In the genomic region with DNA sequence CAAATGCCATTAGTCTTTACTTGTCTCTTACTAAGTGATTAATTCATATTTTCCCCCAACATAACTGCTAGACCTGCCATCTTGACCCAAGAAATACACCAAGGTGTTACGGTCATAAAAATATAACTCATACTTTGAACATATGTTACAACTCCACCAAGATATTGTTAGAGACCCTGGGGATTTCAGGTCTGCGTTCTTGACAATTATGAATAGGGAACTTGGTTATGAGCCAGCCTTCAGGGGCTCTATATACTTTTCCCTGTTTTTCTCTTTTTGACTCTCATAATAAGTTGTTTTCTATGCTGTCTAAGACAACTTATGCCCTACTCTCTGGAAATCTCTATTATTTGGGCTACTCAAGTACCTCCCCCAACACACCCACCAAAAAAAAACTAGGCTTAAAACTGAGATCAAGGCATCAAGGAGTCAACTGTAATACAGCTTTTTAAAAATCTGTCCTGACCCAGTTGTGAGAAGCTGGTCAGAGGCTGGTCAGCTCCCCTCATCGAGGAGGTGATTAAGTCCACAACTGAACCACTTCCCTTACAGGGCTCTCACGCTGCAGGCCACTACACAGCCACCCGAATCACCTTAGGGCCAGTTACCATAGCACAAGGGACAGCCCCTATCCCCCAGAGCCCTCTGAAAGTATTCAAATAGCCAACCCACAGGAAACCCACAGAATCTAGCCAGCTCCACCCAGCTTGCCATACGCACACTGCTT, we compare ENCODE assay signal across 11 cellular contexts. TPM values are rescaled to one million over a fixed set of nuclear protein-coding genes. Genes with fewer than 3 reads are reported as not detected.
DNase-seq lines count a peak whose midpoint lies in the region; ATAC-seq and TF ChIP-seq lines count a peak whose summit lies in the region.
"Had no signal": no experiment of that assay in that cellular context is flagged by ENCODE, and none has a peak within 500 bp of the region (broad histone marks: within the 10 kb centered on the region; RNA-seq: fewer than 3 reads in every experiment).

No MANE protein-coding gene starts in this region.

- no peak for TF ChIP-seq CTCF in endodermal cell (conservative IDR thresholded peaks at IDR 0.05)

- no peaks in the 10 kb centered on the region for H3K9me3 ChIP-seq in endodermal cell (ENCODE audit: control insufficient read depth, low read length)
- H3K9me3 ChIP-seq: stomach had no signal

- no peaks in the 10 kb centered on the region for H3K36me3 ChIP-seq in endodermal cell (ENCODE audit: control insufficient read depth, insufficient read depth, low read length)
- H3K36me3 ChIP-seq: stomach had no signal

- no peak overlapping the region for H3K9ac ChIP-seq in endodermal cell (ENCODE audit: extremely low read depth, low read length, poor library complexity, severe bottlenecking)

- peak; percentile 2 for DNase-seq in activated naive CD8-positive, alpha-beta T cell treated with anti-CD3 and anti-CD28 coated beads, Interleukin-2, amount 50 U/mL, for 24 hours
- DNase-seq in cerebellar cortex (ENCODE audit: low spot score) (no peak), endodermal cell (no peak), COLO668 (lab: John Stamatoyannopoulos, UW; ENCODE audit: unreplicated experiment) (no peak), DMS153 (lab: John Stamatoyannopoulos, UW) (no peak)
- DNase-seq: stomach had no signal

- no peak overlapping the region for H3K4me3 Mint-ChIP-seq in activated naive CD8-positive, alpha-beta T cell treated with anti-CD3 and anti-CD28 coated beads, Interleukin-2, amount 50 U/mL, for 24 hours
- H3K4me3 Mint-ChIP-seq in endodermal cell: no peak overlapping the region

- TF ChIP-seq POLR2A in GM18505 (IDR thresholded peaks at IDR 0.05; ENCODE audit: borderline replicate concordance, extremely low read depth, insufficient read depth, insufficient read length): no peak

- WGBS in endodermal cell (ENCODE audit: insufficient coverage in 1 of 2, insufficient read length in 1 of 2), 2 experiments: 92 to 96% methylated on average over 2 to 6 of the region's 6 CpGs

- H3K4me1 Mint-ChIP-seq in activated naive CD8-positive, alpha-beta T cell treated with anti-CD3 and anti-CD28 coated beads, Interleukin-2, amount 50 U/mL, for 24 hours: peaks cover 14% of the 10 kb centered on the region
- H3K4me1 Mint-ChIP-seq in endodermal cell: no peaks in the 10 kb centered on the region

- peaks cover 7% of the 10 kb centered on the region for H3K9me3 Mint-ChIP-seq in activated naive CD8-positive, alpha-beta T cell treated with anti-CD3 and anti-CD28 coated beads, Interleukin-2, amount 50 U/mL, for 24 hours
- H3K9me3 Mint-ChIP-seq in endodermal cell: peaks cover 18% of the 10 kb centered on the region

- ATAC-seq in GM18505 (IDR thresholded peaks at IDR 0.05; ENCODE audit: unreplicated experiment) (peak; percentile 100), GM21381 (IDR thresholded peaks at IDR 0.05; ENCODE audit: unreplicated experiment) (peak; percentile 99), HG03097 (IDR thresholded peaks at IDR 0.05; ENCODE audit: low FRiP score, unreplicated experiment) (peak; percentile 100)
- peak; percentile 54 for ATAC-seq in activated naive CD8-positive, alpha-beta T cell treated with anti-CD3 and anti-CD28 coated beads, Interleukin-2, amount 50 U/mL, for 24 hours

- no peaks in the 10 kb centered on the region for H3K4me1 ChIP-seq in endodermal cell (ENCODE audit: control insufficient read depth, insufficient read depth, low read length)
- H3K4me1 ChIP-seq: stomach had no signal

- peaks cover 3% of the 10 kb centered on the region for H3K36me3 Mint-ChIP-seq in activated naive CD8-positive, alpha-beta T cell treated with anti-CD3 and anti-CD28 coated beads, Interleukin-2, amount 50 U/mL, for 24 hours (ENCODE audit: low read depth)
- H3K36me3 Mint-ChIP-seq in endodermal cell (ENCODE audit: low read depth): peaks cover 5% of the 10 kb centered on the region

- no peak overlapping the region for H3K27ac Mint-ChIP-seq in activated naive CD8-positive, alpha-beta T cell treated with anti-CD3 and anti-CD28 coated beads, Interleukin-2, amount 50 U/mL, for 24 hours
- no peak overlapping the region for H3K27ac Mint-ChIP-seq in endodermal cell

- peaks cover 36% of the 10 kb centered on the region for H3K27me3 Mint-ChIP-seq in activated naive CD8-positive, alpha-beta T cell treated with anti-CD3 and anti-CD28 coated beads, Interleukin-2, amount 50 U/mL, for 24 hours
- H3K27me3 Mint-ChIP-seq in endodermal cell (ENCODE audit: insufficient read depth): no peaks in the 10 kb centered on the region

- no peak overlapping the region for H3K27ac ChIP-seq in endodermal cell (ENCODE audit: low read depth, low read length)
- H3K27ac ChIP-seq: epithelial cell of prostate, HL-60, stomach had no signal

- no peaks in the 10 kb centered on the region for H3K27me3 ChIP-seq in endodermal cell (ENCODE audit: control insufficient read depth, insufficient read depth, low read length, poor library complexity, severe bottlenecking)
- H3K27me3 ChIP-seq: stomach had no signal

- no peak overlapping the region for H3K4me3 ChIP-seq in endodermal cell (ENCODE audit: low read length)
- H3K4me3 ChIP-seq: stomach had no signal

RNA-seq across cellular contexts. Expression of gene TLR3, which starts 10.5 kb away (rescaled TPM):
- under 1 TPM in 1 of 2 donors, not detected in 1; 0.26 TPM for total RNA-seq in endodermal cell
- polyA plus RNA-seq in endodermal cell (2013, experiment 1 of 2): 0.43 TPM
- not detected for polyA plus RNA-seq in endodermal cell (2013, experiment 2 of 2)

RNA-seq across cellular contexts. Expression of gene FAM149A, which starts 46.1 kb away (rescaled TPM):
- 1 to 10 TPM; 2.4 to 3.3 TPM for total RNA-seq in endodermal cell
- 6.7 TPM for polyA plus RNA-seq in endodermal cell (2013, experiment 1 of 2)
- 5.4 TPM for polyA plus RNA-seq in endodermal cell (2013, experiment 2 of 2)
